8 cellular contexts compared by ENCODE assay signal in genomic region chr5:61659221-61659696, GRCh38.
DNase-seq lines count a peak whose midpoint lies in the region; ATAC-seq and TF ChIP-seq lines count a peak whose summit lies in the region.
"Had no signal": no experiment of that assay in that cellular context is flagged by ENCODE, and none has a peak within 500 bp of the region (broad histone marks: within the 10 kb centered on the region; RNA-seq: fewer than 3 reads in every experiment).

No MANE protein-coding gene starts in this region.

- no peak for TF ChIP-seq CTCF in left lung (IDR thresholded peaks at IDR 0.05)

- H3K36me3 ChIP-seq in SJCRH30 (no peaks in the 10 kb centered on the region), left lung (no peaks in the 10 kb centered on the region)
- H3K36me3 ChIP-seq: esophagus muscularis mucosa had no signal

- DNase-seq in SJCRH30 (peak; percentile 17 to 39), head of caudate nucleus (peak in 30 of 42 donors; percentile 35 to 75 (median 56)), left lung (no peak), superior temporal gyrus (ENCODE audit: extremely low spot score) (peak; percentile 70), NCI-H1105 treated with DMSO at 0.1 percent for 48 hours (lab: John Stamatoyannopoulos, UW) (no peak), NCI-H69 (lab: John Stamatoyannopoulos, UW) (no peak), GM03348 (ENCODE audit: low spot score) (no peak)

- ATAC-seq in left lung: peak; percentile 86

- H3K27ac ChIP-seq in SJCRH30: no peak overlapping the region
- H3K27ac ChIP-seq in left lung: no peak overlapping the region
- H3K27ac ChIP-seq: esophagus muscularis mucosa had no signal

- intact Hi-C loops in head of caudate nucleus (cut with DNase I): loop anchor here (10.0 kb wide), 1 partner anchor 494 kb away; the partner anchor contains the start of gene SMIM15
- intact Hi-C loops in left lung (cut with DNase I): loop anchor here in 1 of 2 donors (10.0 kb wide), 1 partner anchor 604 kb away; no protein-coding TSS in a partner anchor

- H3K4me3 ChIP-seq in SJCRH30 (peak overlapping the region; percentile 8; the same call in 1 of the 2 replicates), left lung (no peak overlapping the region)
- H3K4me3 ChIP-seq: esophagus muscularis mucosa had no signal

- no peaks in the 10 kb centered on the region for H3K4me1 ChIP-seq in SJCRH30
- no peaks in the 10 kb centered on the region for H3K4me1 ChIP-seq in left lung

- no peaks in the 10 kb centered on the region for H3K27me3 ChIP-seq in SJCRH30
- H3K27me3 ChIP-seq in left lung: no peaks in the 10 kb centered on the region
- H3K27me3 ChIP-seq: esophagus muscularis mucosa had no signal

- no peaks in the 10 kb centered on the region for H3K9me3 ChIP-seq in SJCRH30 (replicated peaks)
- H3K9me3 ChIP-seq in left lung: no peaks in the 10 kb centered on the region
- H3K9me3 ChIP-seq: esophagus muscularis mucosa had no signal

Comparison
In these comparisons a context has a peak if more than half of its experiments do, and no peak if none do; other contexts are left out.
1. DNase-seq: peak in SJCRH30 (2 of 2), head of caudate nucleus (30 of 42) and superior temporal gyrus (single experiment); none in left lung (0 of 2), NCI-H1105 treated with DMSO at 0.1 percent for 48 hours (single experiment), NCI-H69 (single experiment) and GM03348 (single experiment).